16 cellular contexts compared by ENCODE assay signal in genomic region chr1:55246331-55246730, GRCh38. TPM values are rescaled to one million over a fixed set of nuclear protein-coding genes. Genes with fewer than 3 reads are reported as not detected.
DNase-seq lines count a peak whose midpoint lies in the region; ATAC-seq, FAIRE-seq and TF ChIP-seq lines count a peak whose summit lies in the region.
"Had no signal": no experiment of that assay in that cellular context is flagged by ENCODE, and none has a peak within 500 bp of the region (broad histone marks: within the 10 kb centered on the region; RNA-seq: fewer than 3 reads in every experiment).

No MANE protein-coding gene starts in this region.

- H3K27ac ChIP-seq in astrocyte (ENCODE audit: low read depth, low read length) (no peak overlapping the region), kidney (ENCODE audit: low read depth in 2 of 2, low read length in 2 of 2) (peak overlapping the region; percentile 9 to 32), subcutaneous abdominal adipose tissue (ENCODE audit: low read depth, low read length) (peak overlapping the region; percentile 18)

- H3K9me3 ChIP-seq in astrocyte (ENCODE audit: insufficient read depth, low read depth, low read length), result no peaks in the 10 kb centered on the region
- H3K9me3 ChIP-seq in kidney (ENCODE audit: control insufficient read depth in 1 of 2, low read length in 2 of 2), result no peaks in the 10 kb centered on the region
- H3K9me3 ChIP-seq in subcutaneous abdominal adipose tissue (ENCODE audit: control insufficient read depth in 5 of 5, low read length in 5 of 5), result no peaks in the 10 kb centered on the region
- H3K9me3 ChIP-seq: BLaER1 treated with 17β-estradiol and CSF1 and Interleukin-3, amounts not matched to agents 10 nM and 100 nM had no signal

- intact Hi-C loops in kidney (cut with DNase I), result no loop called here

- no peak for ATAC-seq in GM18498 (IDR thresholded peaks at IDR 0.05; ENCODE audit: unreplicated experiment)
- ATAC-seq in GM18907 (IDR thresholded peaks at IDR 0.05; ENCODE audit: unreplicated experiment), result no peak
- ATAC-seq: GM12878, HCT116 had no signal

- no peak for DNase-seq in HFFc6
- DNase-seq in astrocyte (ENCODE audit: low read depth), result no peak
- no peak for DNase-seq in kidney
- DNase-seq in KG1 (lab: John Stamatoyannopoulos, UW), result no peak
- DNase-seq in immature natural killer cell, result no peak
- DNase-seq: ACHN; Calu3; CD4-positive, alpha-beta T cell; DMS 273 treated with DMSO at 0.1 percent for 48 hours; IMR-90 had no signal

- H3K9me3 Mint-ChIP-seq in HFFc6 (no peaks in the 10 kb centered on the region), astrocyte (ENCODE audit: unreplicated experiment) (peaks cover 2% of the 10 kb centered on the region), immature natural killer cell (no peaks in the 10 kb centered on the region)
- H3K9me3 Mint-ChIP-seq: CD4-positive, alpha-beta T cell had no signal

- H3K36me3 Mint-ChIP-seq in HFFc6 (ENCODE audit: low read depth) (no peaks in the 10 kb centered on the region; the same call in 1 of the 2 replicates), astrocyte (ENCODE audit: low read depth, unreplicated experiment) (peaks cover 2% of the 10 kb centered on the region), immature natural killer cell (no peaks in the 10 kb centered on the region)

- H2AFZ ChIP-seq in astrocyte (ENCODE audit: low read depth, low read length), result no peak overlapping the region

- H3K4me3 ChIP-seq in astrocyte (ENCODE audit: insufficient read depth, low read depth, low read length) (no peak overlapping the region), kidney (ENCODE audit: low read length in 2 of 2) (no peak overlapping the region), subcutaneous abdominal adipose tissue (ENCODE audit: low read depth in 1 of 5, low read length in 5 of 5) (no peak overlapping the region)
- H3K4me3 ChIP-seq: BLaER1 treated with 17β-estradiol and CSF1 and Interleukin-3, amounts not matched to agents 10 nM and 100 nM; GM12878 had no signal

- FAIRE-seq in astrocyte (lab: Jason Lieb, UNC) (no peak), kidney (lab: Jason Lieb, UNC) (no peak)
- FAIRE-seq: GM12878 had no signal

- no peaks in the 10 kb centered on the region for H3K79me2 ChIP-seq in astrocyte (ENCODE audit: insufficient read depth, low read length)

- TF ChIP-seq CTCF in HFFc6 (IDR thresholded peaks at IDR 0.05) (no peak), astrocyte (IDR thresholded peaks at IDR 0.05; ENCODE audit: insufficient read depth, low read depth, low read length) (no peak), kidney (IDR thresholded peaks at IDR 0.05; ENCODE audit: borderline replicate concordance, extremely low read depth, insufficient read depth) (no peak)

- H3K36me3 ChIP-seq in astrocyte (ENCODE audit: insufficient read depth, low read length) (no peaks in the 10 kb centered on the region), kidney (ENCODE audit: control insufficient read depth in 1 of 2, insufficient read depth in 2 of 2, low read length in 2 of 2) (no peaks in the 10 kb centered on the region), subcutaneous abdominal adipose tissue (ENCODE audit: control insufficient read depth in 5 of 5, insufficient read depth in 5 of 5, low read length in 5 of 5) (no peaks in the 10 kb centered on the region)
- H3K36me3 ChIP-seq: BLaER1 treated with 17β-estradiol and CSF1 and Interleukin-3, amounts not matched to agents 10 nM and 100 nM had no signal

- H3K4me1 Mint-ChIP-seq in HFFc6 (ENCODE audit: low read depth), result peaks cover 27% of the 10 kb centered on the region
- H3K4me1 Mint-ChIP-seq in astrocyte (ENCODE audit: low read depth, unreplicated experiment), result peaks cover 15% of the 10 kb centered on the region
- H3K4me1 Mint-ChIP-seq in immature natural killer cell, result no peaks in the 10 kb centered on the region

- no peak overlapping the region for H3K9ac ChIP-seq in astrocyte (ENCODE audit: low read length)
- no peak overlapping the region for H3K9ac ChIP-seq in kidney (ENCODE audit: low read length in 2 of 2)
- H3K9ac ChIP-seq in subcutaneous abdominal adipose tissue (ENCODE audit: low read length in 5 of 5), result no peak overlapping the region

- H3K27me3 Mint-ChIP-seq in HFFc6 (ENCODE audit: insufficient read depth) (peaks cover 17% of the 10 kb centered on the region), astrocyte (ENCODE audit: low read depth, unreplicated experiment) (peaks cover 13% of the 10 kb centered on the region), immature natural killer cell (ENCODE audit: low read depth in 3 of 3) (peaks cover 0 to 3% (median 2%) of the 10 kb centered on the region in 3 donors)
- H3K27me3 Mint-ChIP-seq: CD4-positive, alpha-beta T cell had no signal

- H3K4me3 Mint-ChIP-seq in HFFc6 (no peak overlapping the region), astrocyte (ENCODE audit: unreplicated experiment) (no peak overlapping the region), immature natural killer cell (no peak overlapping the region)
- H3K4me3 Mint-ChIP-seq: CD4-positive, alpha-beta T cell had no signal

- H3K27ac Mint-ChIP-seq in HFFc6 (peak overlapping the region; percentile 30; the same call in 1 of the 2 replicates), astrocyte (ENCODE audit: unreplicated experiment) (peak overlapping the region; percentile 51), immature natural killer cell (no peak overlapping the region)
- H3K27ac Mint-ChIP-seq: CD4-positive, alpha-beta T cell had no signal

- H3K4me1 ChIP-seq in astrocyte (ENCODE audit: insufficient read depth, low read length) (no peaks in the 10 kb centered on the region), kidney (ENCODE audit: control insufficient read depth in 1 of 2, insufficient read depth in 1 of 2, low read depth in 1 of 2, low read length in 2 of 2) (no peaks in the 10 kb centered on the region), subcutaneous abdominal adipose tissue (ENCODE audit: control insufficient read depth in 5 of 5, insufficient read depth in 5 of 5, low read length in 5 of 5) (peaks cover 0 to 28% (median 16%) of the 10 kb centered on the region in 5 donors)

- H3K4me2 ChIP-seq in astrocyte (ENCODE audit: low read length), result no peak overlapping the region

- H4K20me1 ChIP-seq in astrocyte (ENCODE audit: insufficient read depth, low read length), result no peaks in the 10 kb centered on the region
- H4K20me1 ChIP-seq: BLaER1 treated with 17β-estradiol and CSF1 and Interleukin-3, amounts not matched to agents 10 nM and 100 nM had no signal

- H3K27me3 ChIP-seq in astrocyte (ENCODE audit: insufficient read depth, low read length) (no peaks in the 10 kb centered on the region), subcutaneous abdominal adipose tissue (ENCODE audit: control insufficient read depth in 5 of 5, insufficient read depth in 4 of 5, low read length in 5 of 5) (no peaks in the 10 kb centered on the region)
- H3K27me3 ChIP-seq: BLaER1 treated with 17β-estradiol and CSF1 and Interleukin-3, amounts not matched to agents 10 nM and 100 nM had no signal

RNA-seq across cellular contexts. Expression of gene USP24, which starts 31.2 kb away (rescaled TPM):
- total RNA-seq in HFFc6 (2021; fragmentation: NEBNext Ultra II Directional; extraction: Animal tissue kit (Norgen Biotek cat#: 25700)), result 10 to 100 TPM; 22.5 to 27.8 (median 25.0) TPM
- total RNA-seq in astrocyte, result 22.9 and 30.8 TPM in 2 replicates
- 49.2 TPM for total RNA-seq in kidney
- 10.1 TPM for polyA plus RNA-seq in kidney (ENCODE audit: insufficient read depth, low read depth, low replicate concordance)
- polyA plus RNA-seq in immature natural killer cell, result 10 to 100 TPM in 1 of 3 donors, 1 to 10 TPM in 2; 3.0 to 10.1 (median 3.7) TPM

Comparison
In these comparisons a context has a peak if more than half of its experiments do, and no peak if none do; other contexts are left out.
1. H3K27ac Mint-ChIP-seq: peak in HFFc6 (single experiment) and astrocyte (single experiment); none in immature natural killer cell (0 of 6).